ENCODE assay signal across 11 cellular contexts in the genomic region with DNA sequence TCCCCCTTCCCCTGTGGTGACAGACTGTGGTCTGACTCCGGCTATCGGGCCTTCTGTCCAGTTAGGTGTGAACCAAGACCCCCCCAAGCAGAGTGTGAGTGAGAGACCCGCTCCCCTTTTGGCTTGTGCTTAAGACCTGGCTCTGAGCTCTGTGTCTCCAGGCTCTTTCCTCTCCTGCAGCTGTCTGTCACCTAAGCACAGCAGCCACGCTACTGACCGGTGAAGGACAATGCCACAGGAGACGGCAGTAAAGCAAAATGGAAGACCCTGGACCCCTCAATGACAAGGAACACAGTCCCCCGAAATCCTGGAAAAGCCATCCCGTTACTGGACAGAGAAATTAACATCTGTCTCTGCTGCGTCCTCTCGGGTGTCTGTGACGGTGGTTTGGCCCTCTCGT. TPM values are rescaled to one million over a fixed set of nuclear protein-coding genes. Genes with fewer than 3 reads are reported as not detected.
A peak's percentile ranks its signal among the peaks of the same experiment; 100 is the strongest.
DNase-seq lines count a peak whose midpoint lies in the region; ATAC-seq and TF ChIP-seq lines count a peak whose summit lies in the region.
"Had no signal": no experiment of that assay in that cellular context is flagged by ENCODE, and none has a peak within 500 bp of the region (broad histone marks: within the 10 kb centered on the region; RNA-seq: fewer than 3 reads in every experiment).

No MANE protein-coding gene starts in this region.

- no peaks in the 10 kb centered on the region for H3K9me3 ChIP-seq in BLaER1 treated with 17β-estradiol and CSF1 and Interleukin-3, amounts not matched to agents 10 nM and 100 nM (replicated peaks in 1 of 11)
- H3K9me3 ChIP-seq in H9 (ENCODE audit: control insufficient read depth, low read depth, low read length) (no peaks in the 10 kb centered on the region), ascending aorta (no peaks in the 10 kb centered on the region), neuronal stem cell (replicated peaks in 1 of 2; ENCODE audit: control insufficient read depth in 2 of 2, insufficient read depth in 1 of 2, low read depth in 1 of 2, low read length in 2 of 2) (no peaks in the 10 kb centered on the region)
- H3K9me3 ChIP-seq: right lobe of liver had no signal

- 0 out of 20 replicates have a peak overlapping the region, but pooled peaks of 1 of the 10 experiments have one; percentile 25 for H3K4me3 ChIP-seq in BLaER1 treated with 17β-estradiol and CSF1 and Interleukin-3, amounts not matched to agents 10 nM and 100 nM
- H3K4me3 ChIP-seq in ascending aorta (no peak overlapping the region), neuronal stem cell (ENCODE audit: low read length in 2 of 2) (no peak overlapping the region)
- H3K4me3 ChIP-seq: right lobe of liver had no signal

- H3K4me2 ChIP-seq in BLaER1 treated with 17β-estradiol and CSF1 and Interleukin-3, amounts not matched to agents 10 nM and 100 nM: peak overlapping the region; percentile 72 to 98 (median 92)
- H3K4me2 ChIP-seq in H9 (ENCODE audit: insufficient read depth, insufficient read length, low read length) (no peak overlapping the region), neuronal stem cell (ENCODE audit: insufficient read depth, low read length, poor library complexity, severe bottlenecking) (no peak overlapping the region)

- H2BK5ac ChIP-seq in H9 (ENCODE audit: insufficient read length, low read length): no peak overlapping the region
- H2BK5ac ChIP-seq in neuronal stem cell (ENCODE audit: low read length): no peak overlapping the region

- H3K4me1 Mint-ChIP-seq in H9: peaks cover 56 to 59% of the 10 kb centered on the region in 2 experiments
- H3K4me1 Mint-ChIP-seq in neural crest cell: peaks cover 46% of the 10 kb centered on the region

- H3K23ac ChIP-seq in H9 (ENCODE audit: insufficient read length, low read depth, low read length) (no peak overlapping the region), neuronal stem cell (ENCODE audit: low read depth, low read length, poor library complexity) (no peak overlapping the region)

- peaks cover 2% of the 10 kb centered on the region for H3K23me2 ChIP-seq in H9 (ENCODE audit: insufficient read length, low read depth, low read length, poor library complexity, severe bottlenecking)

- H3K9me3 Mint-ChIP-seq in H9 (no peaks in the 10 kb centered on the region), neural crest cell (no peaks in the 10 kb centered on the region)

- H3K79me2 ChIP-seq in H9 (ENCODE audit: insufficient read depth, low read length): peaks cover 44% of the 10 kb centered on the region

- H2AK5ac ChIP-seq in H9 (ENCODE audit: insufficient read length, low read length) (no peak overlapping the region), neuronal stem cell (ENCODE audit: low read depth, low read length) (no peak overlapping the region)

- intact Hi-C loops in ascending aorta (cut with DNase I): no loop called here

- H3K36me3 Mint-ChIP-seq in H9 (ENCODE audit: insufficient read depth in 1 of 3, low read depth in 3 of 3) (no peaks in the 10 kb centered on the region), neural crest cell (ENCODE audit: low read depth) (no peaks in the 10 kb centered on the region)

- no CpG with 5 or more reads among the region's 12 CpGs for WGBS in H9 (ENCODE audit: extremely low coverage, insufficient read length, low lambda C conversion rate)
- WGBS in neuronal stem cell (ENCODE audit: extremely low coverage in 2 of 2, insufficient read length in 2 of 2, insufficient replicate concordance in 1 of 2), 2 donors: no CpG with 5 or more reads among the region's 12 CpGs

- H3K27ac Mint-ChIP-seq in H9: peak overlapping the region; percentile 54 to 86 (median 83); a peak in 5 of 7 replicates
- H3K27ac Mint-ChIP-seq in neural crest cell (ENCODE audit: unreplicated experiment): peak overlapping the region; percentile 31

- no peak overlapping the region for H4K5ac ChIP-seq in H9 (ENCODE audit: insufficient read length, low read depth, low read length)

- H2BK120ac ChIP-seq in H9 (ENCODE audit: low read depth, low read length, poor library complexity, severe bottlenecking): no peak overlapping the region
- no peak overlapping the region for H2BK120ac ChIP-seq in neuronal stem cell (ENCODE audit: low read depth, low read length)

- H3K56ac ChIP-seq in H9 (ENCODE audit: insufficient read length, low read depth, low read length): no peak overlapping the region

- H3K27ac ChIP-seq in BLaER1 treated with 17β-estradiol and CSF1 and Interleukin-3, amounts not matched to agents 10 nM and 100 nM: peak overlapping the region; percentile 71 to 93 (median 87); a peak in 21 of 22 replicates
- H3K27ac ChIP-seq in H9 (ENCODE audit: insufficient read length, low read depth, low read length) (no peak overlapping the region), ascending aorta (peak overlapping the region; percentile 70 to 89), neuronal stem cell (replicated peaks; ENCODE audit: low read length) (no peak overlapping the region)
- H3K27ac ChIP-seq: right lobe of liver had no signal

- TF ChIP-seq CTCF in H9 (conservative IDR thresholded peaks at IDR 0.05) (no peak), ascending aorta (IDR thresholded peaks at IDR 0.05) (no peak), neural crest cell (conservative IDR thresholded peaks at IDR 0.05) (no peak)

- peaks cover 10% of the 10 kb centered on the region for H3K79me1 ChIP-seq in H9 (ENCODE audit: insufficient read depth, low read depth, low read length, poor library complexity, severe bottlenecking)
- H3K79me1 ChIP-seq in neuronal stem cell (ENCODE audit: low read depth, low read length): peaks cover 6% of the 10 kb centered on the region

- H4K20me1 ChIP-seq in BLaER1 treated with 17β-estradiol and CSF1 and Interleukin-3, amounts not matched to agents 10 nM and 100 nM: peaks cover 31 to 94% (median 64%) of the 10 kb centered on the region in 11 experiments; a peak in 21 of 22 replicates
- H4K20me1 ChIP-seq in H9 (ENCODE audit: control insufficient read depth, insufficient read depth, insufficient read length): no peaks in the 10 kb centered on the region

- H3K4me3 Mint-ChIP-seq in H9: no peak overlapping the region
- H3K4me3 Mint-ChIP-seq in neural crest cell: no peak overlapping the region

- H4K8ac ChIP-seq in H9 (replicated peaks; ENCODE audit: insufficient read length, low read depth, low read length) (no peak overlapping the region), neuronal stem cell (ENCODE audit: low read depth, low read length) (no peak overlapping the region)

- ATAC-seq in HG02588 (IDR thresholded peaks at IDR 0.05; ENCODE audit: unreplicated experiment): no peak
- ATAC-seq: right lobe of liver had no signal

- H4K91ac ChIP-seq in H9 (ENCODE audit: insufficient read length, low read depth, low read length) (no peak overlapping the region), neuronal stem cell (ENCODE audit: low read depth, low read length, poor library complexity) (no peak overlapping the region)

- no peaks in the 10 kb centered on the region for H3K27me3 ChIP-seq in BLaER1 treated with 17β-estradiol and CSF1 and Interleukin-3, amounts not matched to agents 10 nM and 100 nM
- H3K27me3 ChIP-seq in H9 (ENCODE audit: insufficient read depth, low read length) (no peaks in the 10 kb centered on the region), ascending aorta (no peaks in the 10 kb centered on the region), neuronal stem cell (ENCODE audit: control insufficient read depth in 3 of 3, insufficient read depth in 3 of 3, low read depth in 1 of 3, low read length in 3 of 3) (no peaks in the 10 kb centered on the region)
- H3K27me3 ChIP-seq: right lobe of liver had no signal

- no peak overlapping the region for H2BK20ac ChIP-seq in H9 (ENCODE audit: low read depth, low read length, poor library complexity, severe bottlenecking)

- H2BK12ac ChIP-seq in H9 (ENCODE audit: insufficient read length, low read depth, low read length) (no peak overlapping the region), neuronal stem cell (ENCODE audit: low read length) (no peak overlapping the region)

- H3K18ac ChIP-seq in H9 (ENCODE audit: insufficient read length, low read depth, low read length) (no peak overlapping the region), neuronal stem cell (ENCODE audit: low read length) (no peak overlapping the region)

- H3K4ac ChIP-seq in H9 (ENCODE audit: low read depth, low read length): no peak overlapping the region
- no peak overlapping the region for H3K4ac ChIP-seq in neuronal stem cell (ENCODE audit: low read length)

- DNase-seq in H9: no peak
- no peak for DNase-seq in ascending aorta (ENCODE audit: low spot score in 2 of 2)
- DNase-seq in neural crest cell (ENCODE audit: low read depth, low spot score): no peak
- DNase-seq in neuronal stem cell (ENCODE audit: low spot score): no peak
- DNase-seq in glomerular visceral epithelial cell (ENCODE audit: extremely low spot score): no peak
- DNase-seq: KBM-7, kidney, NCI-H524, right lobe of liver had no signal

- H3K27me3 Mint-ChIP-seq in H9 (ENCODE audit: low read depth): no peaks in the 10 kb centered on the region; the same call in 1 of the 2 replicates
- H3K27me3 Mint-ChIP-seq in neural crest cell (ENCODE audit: low read depth): no peaks in the 10 kb centered on the region

- H2AFZ ChIP-seq in H9 (ENCODE audit: low read length): no peak overlapping the region
- H2AFZ ChIP-seq in neuronal stem cell (ENCODE audit: low read length): no peak overlapping the region

- H3K4me1 ChIP-seq in BLaER1 treated with 17β-estradiol and CSF1 and Interleukin-3, amounts not matched to agents 10 nM and 100 nM: peaks cover 80 to 100% (median 96%) of the 10 kb centered on the region in 10 experiments
- H3K4me1 ChIP-seq in H9 (ENCODE audit: insufficient read depth, low read length) (peaks cover 15% of the 10 kb centered on the region), ascending aorta (peaks cover 16 to 54% of the 10 kb centered on the region in 2 donors), neuronal stem cell (ENCODE audit: control insufficient read depth in 2 of 2, insufficient read depth in 1 of 2, low read depth in 1 of 2, low read length in 2 of 2) (peaks cover 23% of the 10 kb centered on the region in 2 donors)
- H3K4me1 ChIP-seq: right lobe of liver had no signal

- peak overlapping the region; percentile 44; the same call in 1 of the 2 replicates for H3K14ac ChIP-seq in H9 (ENCODE audit: insufficient read depth, low read length)
- no peak overlapping the region for H3K14ac ChIP-seq in neuronal stem cell (ENCODE audit: low read length)

- no peak overlapping the region for H3T11ph ChIP-seq in H9 (ENCODE audit: low read length)

- H3K9ac ChIP-seq in BLaER1 treated with 17β-estradiol and CSF1 and Interleukin-3, amounts not matched to agents 10 nM and 100 nM: peak overlapping the region; percentile 65 to 83 (median 77); a peak in 20 of 22 replicates
- H3K9ac ChIP-seq in H9 (ENCODE audit: extremely low read depth, insufficient read length, low read length) (no peak overlapping the region), neuronal stem cell (ENCODE audit: low read depth, low read length, poor library complexity) (no peak overlapping the region)

- H3K36me3 ChIP-seq in BLaER1 treated with 17β-estradiol and CSF1 and Interleukin-3, amounts not matched to agents 10 nM and 100 nM: peaks cover 0 to 16% (median 9%) of the 10 kb centered on the region in 11 experiments; a peak in 14 of 22 replicates
- H3K36me3 ChIP-seq in ascending aorta (no peaks in the 10 kb centered on the region), neuronal stem cell (replicated peaks in 1 of 2; ENCODE audit: control insufficient read depth in 2 of 2, insufficient read depth in 2 of 2, low read length in 2 of 2) (peaks cover 0 to 3% of the 10 kb centered on the region in 2 donors)
- H3K36me3 ChIP-seq: right lobe of liver had no signal

- no peak overlapping the region for H2BK15ac ChIP-seq in H9 (ENCODE audit: low read depth, low read length)
- no peak overlapping the region for H2BK15ac ChIP-seq in neuronal stem cell (ENCODE audit: low read length)

RNA-seq across cellular contexts. Expression of gene CHSY1, which starts 53.8 kb away (rescaled TPM):
- 68.3 and 68.9 TPM in 2 replicates for total RNA-seq in H9 (2021)
- 47.4 TPM for total RNA-seq in ascending aorta
- 46.7 and 49.7 TPM in 2 replicates for total RNA-seq in neural crest cell
- 21.2 TPM for polyA plus RNA-seq in neuronal stem cell (2013, experiment 1 of 2)
- polyA plus RNA-seq in neuronal stem cell (2013, experiment 2 of 2): 19.4 TPM

Comparison
In these comparisons a context has a peak if more than half of its experiments do, and no peak if none do; other contexts are left out.
1. H3K27ac ChIP-seq: peak in BLaER1 treated with 17β-estradiol and CSF1 and Interleukin-3, amounts not matched to agents 10 nM and 100 nM (11 of 11) and ascending aorta (2 of 2); none in H9 (single experiment) and neuronal stem cell (single experiment).
2. H3K4me2 ChIP-seq: peak in BLaER1 treated with 17β-estradiol and CSF1 and Interleukin-3, amounts not matched to agents 10 nM and 100 nM (11 of 11); none in H9 (single experiment) and neuronal stem cell (single experiment).
3. H3K9ac ChIP-seq: peak in BLaER1 treated with 17β-estradiol and CSF1 and Interleukin-3, amounts not matched to agents 10 nM and 100 nM (11 of 11); none in H9 (single experiment) and neuronal stem cell (single experiment).